In genomic region chr12:2544213-2544612, GRCh38 we compare ENCODE assay signal across 20 cellular contexts.
"Had no signal": no experiment of that assay in that cellular context is flagged by ENCODE, and none has a peak within 500 bp of the region (broad histone marks: within the 10 kb centered on the region; RNA-seq: fewer than 3 reads in every experiment).

No MANE protein-coding gene starts in this region.

- DNase-seq: activated naive CD4-positive, alpha-beta T cell treated with Interleukin-2 at 50 U/mL for 16 hours; colonic mucosa; endodermal cell; foreskin keratinocyte; islet precursor cell; left colon; lower lobe of right lung; nucleus accumbens; SJCRH30; stimulated activated CD4-positive, alpha-beta T cell treated with anti-CD3 and anti-CD28 coated beads, Interleukin-4, amount 100 ng/mL, for 4 hours; stimulated activated naive CD8-positive, alpha-beta T cell treated with anti-CD3 and anti-CD28 coated beads, Interleukin-15, Interleukin-2, amounts not matched to agents 100 U/mL and 50 U/mL, for 24 hours; substantia nigra; T-helper 17 cell; tibial artery; WERI-Rb-1 had no signal

- H3K9me3 Mint-ChIP-seq: central memory CD8-positive, alpha-beta T cell; endodermal cell; nephron had no signal

- H3K36me3 ChIP-seq: colonic mucosa, lower lobe of right lung, SJCRH30, WERI-Rb-1 had no signal

- H3K9me3 ChIP-seq: ascending aorta, colonic mucosa, lower lobe of right lung, SJCRH30, tibial artery had no signal

- H3K4me1 Mint-ChIP-seq: central memory CD8-positive, alpha-beta T cell; T-helper 17 cell had no signal

- H3K27ac ChIP-seq: ascending aorta, colonic mucosa, foreskin keratinocyte, hepatocyte, lower lobe of right lung, SJCRH30, tibial artery, WERI-Rb-1 had no signal

- ATAC-seq: foreskin keratinocyte, left colon, lower lobe of right lung, sciatic nerve, T-helper 17 cell had no signal

- H3K4me3 Mint-ChIP-seq: central memory CD8-positive, alpha-beta T cell; endodermal cell; nephron; T-helper 17 cell had no signal

- H3K4me2 ChIP-seq: hepatocyte had no signal

- H2AFZ ChIP-seq: hepatocyte had no signal

- H3K4me3 ChIP-seq: ascending aorta, colonic mucosa, hepatocyte, lower lobe of right lung, SJCRH30, tibial artery had no signal

- H3K27ac Mint-ChIP-seq: endodermal cell, nephron, T-helper 17 cell had no signal

- H3K27me3 ChIP-seq: ascending aorta, colonic mucosa, foreskin keratinocyte, tibial artery had no signal

- H3K79me2 ChIP-seq: hepatocyte had no signal

- H3K4me1 ChIP-seq: ascending aorta, colonic mucosa, foreskin keratinocyte, lower lobe of right lung, SJCRH30, tibial artery had no signal
